ENCODE assay signal across 22 cellular contexts in the genomic region with DNA sequence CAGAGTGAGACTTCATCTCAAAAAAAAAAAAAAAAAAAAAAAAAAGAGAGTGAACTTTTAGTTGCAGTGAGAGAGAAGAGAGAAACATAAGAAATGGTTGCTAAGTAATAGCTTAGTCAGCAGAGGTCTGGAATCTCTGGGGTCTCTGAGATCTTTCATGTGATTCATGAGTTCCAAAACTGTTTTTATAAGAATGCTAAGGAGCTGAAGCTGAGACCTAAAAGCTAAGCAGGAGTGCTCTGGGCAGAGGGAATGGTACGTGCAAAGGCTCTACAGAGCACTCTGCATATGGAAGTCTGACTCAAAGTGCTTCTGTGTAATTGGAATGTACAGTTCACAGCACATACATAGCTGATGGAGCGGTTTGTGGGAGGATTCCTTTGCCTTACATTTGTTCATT.
A peak's percentile ranks its signal among the peaks of the same experiment; 100 is the strongest.
DNase-seq lines count a peak whose midpoint lies in the region; ATAC-seq and TF ChIP-seq lines count a peak whose summit lies in the region.
"Had no signal": no experiment of that assay in that cellular context is flagged by ENCODE, and none has a peak within 500 bp of the region (broad histone marks: within the 10 kb centered on the region; RNA-seq: fewer than 3 reads in every experiment).

No MANE protein-coding gene starts in this region.

- H4K8ac ChIP-seq in neuronal stem cell (ENCODE audit: low read depth, low read length): no peak overlapping the region

- H3K4me3 ChIP-seq in AG04449 (ENCODE audit: low read depth, low read length) (no peak overlapping the region), adipocyte (ENCODE audit: low read length) (no peak overlapping the region), fibroblast of mammary gland (ENCODE audit: control insufficient read depth, low read depth, low read length) (no peak overlapping the region), neuronal stem cell (ENCODE audit: low read length in 2 of 2) (no peak overlapping the region)
- H3K4me3 ChIP-seq: left lung, psoas muscle, SJCRH30 had no signal

- H3K27me3 ChIP-seq in adipocyte (replicated peaks; ENCODE audit: control insufficient read depth, insufficient read depth, low read length): no peaks in the 10 kb centered on the region
- no peaks in the 10 kb centered on the region for H3K27me3 ChIP-seq in neuronal stem cell (ENCODE audit: control insufficient read depth in 3 of 3, insufficient read depth in 3 of 3, low read depth in 1 of 3, low read length in 3 of 3)
- H3K27me3 ChIP-seq: left lung, SJCRH30 had no signal

- no peak for TF ChIP-seq CTCF in AG04449 (IDR thresholded peaks at IDR 0.05; ENCODE audit: insufficient read depth, low read length, missing control alignments)
- no peak for TF ChIP-seq CTCF in fibroblast of mammary gland (conservative IDR thresholded peaks at IDR 0.05; ENCODE audit: control insufficient read depth, insufficient read depth, low read depth, low read length)

- H2AK5ac ChIP-seq in neuronal stem cell (ENCODE audit: low read depth, low read length): no peak overlapping the region

- H3K27ac ChIP-seq in neuronal stem cell (replicated peaks; ENCODE audit: low read length): no peak overlapping the region
- H3K27ac ChIP-seq: C4-2B, left lung, psoas muscle, SJCRH30, VCaP had no signal

- H3K4ac ChIP-seq in neuronal stem cell (ENCODE audit: low read length): no peak overlapping the region

- POLR2A ChIA-PET in AG04449 (lab: Yijun Ruan, JAX): interaction anchor here (1.1 to 1.5 kb wide), 2 partner anchors 15 to 26 kb away, joined by 3 to 9 read pairs; no protein-coding TSS in a partner anchor

- no CpG with 5 or more reads among the region's 2 CpGs for WGBS in neuronal stem cell (ENCODE audit: extremely low coverage in 2 of 2, insufficient read length in 2 of 2, insufficient replicate concordance in 1 of 2), 2 donors

- H2BK5ac ChIP-seq in neuronal stem cell (ENCODE audit: low read length): no peak overlapping the region

- no peak overlapping the region for H2BK15ac ChIP-seq in neuronal stem cell (ENCODE audit: low read length)

- no peak overlapping the region for H3K14ac ChIP-seq in neuronal stem cell (ENCODE audit: low read length)

- ATAC-seq in left ventricle myocardium superior: no peak
- ATAC-seq: activated naive CD8-positive, alpha-beta T cell treated with anti-CD3 and anti-CD28 coated beads, Interleukin-2, amount 50 U/mL, for 24 hours; left lung; psoas muscle had no signal

- H3K4me2 ChIP-seq in neuronal stem cell (ENCODE audit: insufficient read depth, low read length, poor library complexity, severe bottlenecking): no peak overlapping the region

- DNase-seq in AG04449 (ENCODE audit: low read depth, low spot score) (peak; percentile 96), adipocyte (ENCODE audit: low read depth) (peak; percentile 71), fibroblast of mammary gland (ENCODE audit: low read depth) (peak; percentile 51), neuronal stem cell (ENCODE audit: low spot score) (no peak), left ventricle myocardium superior (no peak), AG20443 (ENCODE audit: low spot score) (no peak), activated gamma-delta T cell (lab: John Stamatoyannopoulos, UW) (no peak)
- no peak for DNase-seq in stimulated activated CD8-positive, alpha-beta memory T cell treated with anti-CD3 and anti-CD28 coated beads, Interleukin-4, amount 100 ng/mL, for 48 hours
- DNase-seq: activated CD8-positive, alpha-beta memory T cell treated with anti-CD3 and anti-CD28 coated beads, Interleukin-2, amount 50 U/mL, for 4 hours; activated naive CD8-positive, alpha-beta T cell treated with anti-CD3 and anti-CD28 coated beads, Interleukin-2, amount 50 U/mL, for 24 hours; effector CD8-positive, alpha-beta T cell; GDM1; glutamatergic neuron; KBM-7; left lung; NCI-H187; NCI-H774; psoas muscle; SJCRH30; substantia nigra had no signal

- H3K23ac ChIP-seq in neuronal stem cell (ENCODE audit: low read depth, low read length, poor library complexity): no peak overlapping the region

- no peak overlapping the region for H2BK120ac ChIP-seq in neuronal stem cell (ENCODE audit: low read depth, low read length)

- H3K79me1 ChIP-seq in neuronal stem cell (ENCODE audit: low read depth, low read length): no peaks in the 10 kb centered on the region

- H3K9ac ChIP-seq in adipocyte (ENCODE audit: low read length) (no peak overlapping the region), neuronal stem cell (ENCODE audit: low read depth, low read length, poor library complexity) (no peak overlapping the region)

- H3K18ac ChIP-seq in neuronal stem cell (ENCODE audit: low read length): no peak overlapping the region

- intact Hi-C loops in left ventricle myocardium superior (cut with micrococcal nuclease): no loop called here

- CTCF ChIA-PET in AG04449 (lab: Yijun Ruan, JAX): interaction anchor here (0.8 to 2.4 kb wide), 4 partner anchors 25 to 249 kb away, joined by 3 to 9 read pairs (median 6); no protein-coding TSS in a partner anchor

- H3K9me3 ChIP-seq in adipocyte (ENCODE audit: control insufficient read depth, low read length) (no peaks in the 10 kb centered on the region), neuronal stem cell (replicated peaks in 1 of 2; ENCODE audit: control insufficient read depth in 2 of 2, insufficient read depth in 1 of 2, low read depth in 1 of 2, low read length in 2 of 2) (peaks cover 0 to 4% of the 10 kb centered on the region in 2 donors)
- H3K9me3 ChIP-seq: left lung, psoas muscle, SJCRH30 had no signal

- H3K36me3 ChIP-seq in adipocyte (ENCODE audit: control insufficient read depth, insufficient read depth, low read length, severe bottlenecking) (no peaks in the 10 kb centered on the region), neuronal stem cell (replicated peaks in 1 of 2; ENCODE audit: control insufficient read depth in 2 of 2, insufficient read depth in 2 of 2, low read length in 2 of 2) (no peaks in the 10 kb centered on the region)
- H3K36me3 ChIP-seq: left lung, SJCRH30 had no signal

- H4K91ac ChIP-seq in neuronal stem cell (ENCODE audit: low read depth, low read length, poor library complexity): no peak overlapping the region

- H2AFZ ChIP-seq in neuronal stem cell (ENCODE audit: low read length): peak overlapping the region; percentile 51

- H3K4me1 ChIP-seq in adipocyte (ENCODE audit: control insufficient read depth, insufficient read depth, low read length): peaks cover 3% of the 10 kb centered on the region
- peaks cover 0 to 3% of the 10 kb centered on the region in 2 donors for H3K4me1 ChIP-seq in neuronal stem cell (ENCODE audit: control insufficient read depth in 2 of 2, insufficient read depth in 1 of 2, low read depth in 1 of 2, low read length in 2 of 2)
- H3K4me1 ChIP-seq: left lung, psoas muscle, SJCRH30 had no signal

- no peak overlapping the region for H2BK12ac ChIP-seq in neuronal stem cell (ENCODE audit: low read length)

Comparison
In these comparisons a context has a peak if more than half of its experiments do, and no peak if none do; other contexts are left out.
1. DNase-seq: peak in AG04449 (single experiment), adipocyte (single experiment) and fibroblast of mammary gland (single experiment); none in neuronal stem cell (single experiment), left ventricle myocardium superior (single experiment), AG20443 (single experiment), stimulated activated CD8-positive, alpha-beta memory T cell treated with anti-CD3 and anti-CD28 coated beads, Interleukin-4, amount 100 ng/mL, for 48 hours (single experiment) and activated gamma-delta T cell (single experiment).